Comparison of ENCODE assay signal across 8 cellular contexts in genomic region chrX:115344885-115345653, GRCh38. TPM values are rescaled to one million over a fixed set of nuclear protein-coding genes. Genes with fewer than 3 reads are reported as not detected.
DNase-seq lines count a peak whose midpoint lies in the region; ATAC-seq and TF ChIP-seq lines count a peak whose summit lies in the region.

No MANE protein-coding gene starts in this region.

- TF ChIP-seq CTCF in GM23338 (conservative IDR thresholded peaks at IDR 0.05; ENCODE audit: low read depth in 2 of 2), result no peak

- no peaks in the 10 kb centered on the region for H3K36me3 ChIP-seq in GM23338 (ENCODE audit: insufficient read depth)

- H3K4me3 ChIP-seq in GM23338, result no peak overlapping the region

- peaks cover 6% of the 10 kb centered on the region; the same call in 2 of the 3 replicates for H3K36me3 Mint-ChIP-seq in GM23338 (ENCODE audit: low read depth)
- H3K36me3 Mint-ChIP-seq in stimulated activated naive B cell treated with anti-CD40 and anti-IgM and Interleukin-4, amounts not matched to agents 10 μg/mL and 1 μg/mL and 100 μg/mL, for 72 hours, result no peaks in the 10 kb centered on the region

- peak; percentile 88 for ATAC-seq in GM23338
- no peak for ATAC-seq in stimulated activated naive B cell treated with anti-CD40 and anti-IgM and Interleukin-4, amounts not matched to agents 10 μg/mL and 1 μg/mL and 100 μg/mL, for 72 hours (replicated peaks)
- no peak for ATAC-seq in HG03108 (IDR thresholded peaks at IDR 0.05; ENCODE audit: unreplicated experiment)
- no peak for ATAC-seq in HG03280 (IDR thresholded peaks at IDR 0.05; ENCODE audit: unreplicated experiment)

- peaks cover 19% of the 10 kb centered on the region; the same call in 2 of the 3 replicates for H3K4me1 Mint-ChIP-seq in GM23338
- H3K4me1 Mint-ChIP-seq in stimulated activated naive B cell treated with anti-CD40 and anti-IgM and Interleukin-4, amounts not matched to agents 10 μg/mL and 1 μg/mL and 100 μg/mL, for 72 hours, result no peaks in the 10 kb centered on the region

- no peak overlapping the region for H3K4me3 Mint-ChIP-seq in GM23338
- H3K4me3 Mint-ChIP-seq in stimulated activated naive B cell treated with anti-CD40 and anti-IgM and Interleukin-4, amounts not matched to agents 10 μg/mL and 1 μg/mL and 100 μg/mL, for 72 hours, result no peak overlapping the region

- H3K79me2 ChIP-seq in GM23338 (replicated peaks; ENCODE audit: insufficient read depth), result no peaks in the 10 kb centered on the region

- H3K4me1 ChIP-seq in GM23338 (ENCODE audit: insufficient read depth), result peaks cover 12% of the 10 kb centered on the region

- no peaks in the 10 kb centered on the region for H3F3A ChIP-seq in GM23338 (replicated peaks; ENCODE audit: low read depth)

- H2AFZ ChIP-seq in GM23338, result no peak overlapping the region

- H3K27ac ChIP-seq in GM23338 (ENCODE audit: low read depth) (peak overlapping the region; percentile 62; the same call in 1 of the 2 replicates), cingulate gyrus (ENCODE audit: low read depth, low read length) (peak overlapping the region; percentile 69), layer of hippocampus (ENCODE audit: low read depth, low read length) (peak overlapping the region; percentile 72)

- H3K9me2 ChIP-seq in GM23338 (ENCODE audit: insufficient read depth), result no peaks in the 10 kb centered on the region

- DNase-seq in GM23338 (ENCODE audit: low spot score) (peak; percentile 55), NCI-H510A (lab: John Stamatoyannopoulos, UW) (peak; percentile 81), stromal cell of bone marrow (ENCODE audit: low read depth) (peak; percentile 94)
- DNase-seq in stimulated activated naive B cell treated with anti-CD40 and anti-IgM and Interleukin-4, amounts not matched to agents 10 μg/mL and 1 μg/mL and 100 μg/mL, for 72 hours, result no peak

- H3K9me3 Mint-ChIP-seq in GM23338, result peaks cover 11% of the 10 kb centered on the region
- H3K9me3 Mint-ChIP-seq in stimulated activated naive B cell treated with anti-CD40 and anti-IgM and Interleukin-4, amounts not matched to agents 10 μg/mL and 1 μg/mL and 100 μg/mL, for 72 hours, result no peaks in the 10 kb centered on the region

- H3K27me3 ChIP-seq in GM23338 (ENCODE audit: insufficient read depth) (no peaks in the 10 kb centered on the region), layer of hippocampus (ENCODE audit: control insufficient read depth, insufficient read depth, low read length) (no peaks in the 10 kb centered on the region)

- H3K27ac Mint-ChIP-seq in GM23338, result no peak overlapping the region
- H3K27ac Mint-ChIP-seq in stimulated activated naive B cell treated with anti-CD40 and anti-IgM and Interleukin-4, amounts not matched to agents 10 μg/mL and 1 μg/mL and 100 μg/mL, for 72 hours, result no peak overlapping the region

- no peaks in the 10 kb centered on the region for H4K20me1 ChIP-seq in GM23338 (replicated peaks; ENCODE audit: insufficient read depth)

- H3K4me2 ChIP-seq in GM23338, result no peak overlapping the region

- H3K27me3 Mint-ChIP-seq in GM23338 (ENCODE audit: insufficient read depth, low read depth, poor library complexity), result no peaks in the 10 kb centered on the region
- no peaks in the 10 kb centered on the region for H3K27me3 Mint-ChIP-seq in stimulated activated naive B cell treated with anti-CD40 and anti-IgM and Interleukin-4, amounts not matched to agents 10 μg/mL and 1 μg/mL and 100 μg/mL, for 72 hours

TF ChIP-seq in GM23338, 12 proteins besides CTCF, POLR2A, EP300 and RAD21:
- TF ChIP-seq ZNF462 (CRISPR knock-in tag; IDR thresholded peaks at IDR 0.05) (no peak), POLR2AphosphoS5 (IDR thresholded peaks at IDR 0.05; ENCODE audit: low read depth) (no peak), EZH2phosphoT487 (IDR thresholded peaks at IDR 0.05; ENCODE audit: unreplicated experiment) (no peak), EZH2 (IDR thresholded peaks at IDR 0.05; ENCODE audit: low read depth, unreplicated experiment) (no peak), STAT1 (IDR thresholded peaks at IDR 0.05; ENCODE audit: unreplicated experiment) (no peak), ZNF331 (CRISPR knock-in tag; IDR thresholded peaks at IDR 0.05; ENCODE audit: low read depth) (no peak), ETS1 (IDR thresholded peaks at IDR 0.05) (no peak)

RNA-seq across cellular contexts. Expression of gene LUZP4, which starts 55.6 kb away (rescaled TPM):
- not detected in 2 replicates for total RNA-seq in GM23338 (2014; rRNA removed; shearing (Covaris generic))
- not detected in 2 replicates for polyA plus RNA-seq in GM23338 (2016; fragmentation: Nextera tagmentation; extraction: Ambion mirVana)
